In genomic region chr11:83156996-83157754, GRCh38 we compare ENCODE assay signal across 8 cellular contexts. TPM values are rescaled to one million over a fixed set of nuclear protein-coding genes. Genes with fewer than 3 reads are reported as not detected.
DNase-seq lines count a peak whose midpoint lies in the region; FAIRE-seq and TF ChIP-seq lines count a peak whose summit lies in the region.

Gene PCF11 (plus strand): TSS chr11:83157131. CDS start chr11:83157440, 309 bp downstream.

- H3K27me3 ChIP-seq in Peyer's patch (no peaks in the 10 kb centered on the region), mesendoderm (ENCODE audit: insufficient read depth, low read length, poor library complexity) (no peaks in the 10 kb centered on the region)

- H3K27ac ChIP-seq in Peyer's patch (peak within 1 kb of the TSS; percentile 98 to 100 (median 98)), mesendoderm (ENCODE audit: low read depth, low read length) (peak within 1 kb of the TSS; percentile 96)

- peak within 1 kb of the TSS; percentile 88 for H3K9ac ChIP-seq in mesendoderm (ENCODE audit: low read length)

- peak within 1 kb of the TSS; percentile 64 for H2BK5ac ChIP-seq in mesendoderm (ENCODE audit: low read length)

- no peak within 1 kb of the TSS for H2AK5ac ChIP-seq in mesendoderm (ENCODE audit: low read length)

- no peaks in the 10 kb centered on the region for H3K79me1 ChIP-seq in mesendoderm (ENCODE audit: low read length)

- no peaks in the 10 kb centered on the region for H3K9me3 Mint-ChIP-seq in HFFc6
- H3K9me3 Mint-ChIP-seq in type B pancreatic cell: no peaks in the 10 kb centered on the region

- H3K4me2 ChIP-seq in mesendoderm (ENCODE audit: low read length): peak within 1 kb of the TSS; percentile 96

- DNase-seq in GM12891 (ENCODE audit: insufficient read length, low spot score) (no peak), HFFc6 (no peak), Peyer's patch (peak in 1 of 3 donors; percentile 99), dermis blood vessel endothelial cell (no peak), mesendoderm (no peak), type B pancreatic cell (ENCODE audit: extremely low spot score, unreplicated experiment) (no peak), HPDE6-E6E7 (ENCODE audit: extremely low spot score) (no peak), DMS53 treated with DMSO at 0.1 percent for 48 hours (lab: John Stamatoyannopoulos, UW; ENCODE audit: unreplicated experiment) (no peak)

- H3K56ac ChIP-seq in mesendoderm (ENCODE audit: low read length): peak within 1 kb of the TSS; percentile 98

- peak within 1 kb of the TSS; percentile 90 for H3K4ac ChIP-seq in mesendoderm (ENCODE audit: low read depth, low read length)

- H3K4me1 Mint-ChIP-seq in HFFc6 (ENCODE audit: low read depth): peaks cover 35% of the 10 kb centered on the region
- H3K4me1 Mint-ChIP-seq in type B pancreatic cell (ENCODE audit: unreplicated experiment): peaks cover 25% of the 10 kb centered on the region

- TF ChIP-seq POLR2A in GM12891 (IDR thresholded peaks at IDR 0.05; ENCODE audit: low read depth, low read length) (peak; percentile 95), Peyer's patch (IDR thresholded peaks at IDR 0.05) (peak; percentile 99 to 100)

- TF ChIP-seq CTCF in HFFc6 (IDR thresholded peaks at IDR 0.05): no peak
- no peak for TF ChIP-seq CTCF in Peyer's patch (IDR thresholded peaks at IDR 0.05)
- no peak for TF ChIP-seq CTCF in type B pancreatic cell (conservative IDR thresholded peaks at IDR 0.05)

- no peak within 1 kb of the TSS for H2BK15ac ChIP-seq in mesendoderm (replicated peaks; ENCODE audit: low read depth)

- peak; percentile 45 for FAIRE-seq in GM12891 (lab: Jason Lieb, UNC)

- H3K4me3 Mint-ChIP-seq in HFFc6 (peak within 1 kb of the TSS; percentile 100), type B pancreatic cell (peak within 1 kb of the TSS; percentile 100)

- peak within 1 kb of the TSS; percentile 77 to 96 (median 90) for H3K4me3 ChIP-seq in Peyer's patch
- peak within 1 kb of the TSS; percentile 82 for H3K4me3 ChIP-seq in mesendoderm (ENCODE audit: low read length)

- H3K27ac Mint-ChIP-seq in HFFc6 (peak within 1 kb of the TSS; percentile 100), type B pancreatic cell (peak within 1 kb of the TSS; percentile 100)

- H3K36me3 Mint-ChIP-seq in HFFc6 (ENCODE audit: low read depth): peaks cover 53% of the 10 kb centered on the region
- peaks cover 26% of the 10 kb centered on the region for H3K36me3 Mint-ChIP-seq in type B pancreatic cell

- peaks cover 45% of the 10 kb centered on the region for H3K79me2 ChIP-seq in mesendoderm (ENCODE audit: control insufficient read depth, insufficient read depth, low read length)

- H3K36me3 ChIP-seq in Peyer's patch (no peaks in the 10 kb centered on the region), mesendoderm (ENCODE audit: control insufficient read depth, insufficient read depth, low read length) (no peaks in the 10 kb centered on the region)

- H3K23ac ChIP-seq in mesendoderm (ENCODE audit: low read length): peak within 1 kb of the TSS; percentile 29

- H4K8ac ChIP-seq in mesendoderm (ENCODE audit: low read depth, low read length): peak within 1 kb of the TSS; percentile 82

- H3K18ac ChIP-seq in mesendoderm (ENCODE audit: low read length): peak within 1 kb of the TSS; percentile 88

- no peaks in the 10 kb centered on the region for H3K9me3 ChIP-seq in Peyer's patch

- no peak within 1 kb of the TSS for H2BK120ac ChIP-seq in mesendoderm (ENCODE audit: low read depth, low read length)

- peak within 1 kb of the TSS; percentile 82 for H4K5ac ChIP-seq in mesendoderm (ENCODE audit: low read length)

- WGBS in mesendoderm (ENCODE audit: extremely low coverage, insufficient coverage, low lambda C conversion rate): no CpG with 5 or more reads among the region's 60 CpGs

- peaks cover 14% of the 10 kb centered on the region for H3K27me3 Mint-ChIP-seq in HFFc6 (ENCODE audit: insufficient read depth)
- no peaks in the 10 kb centered on the region for H3K27me3 Mint-ChIP-seq in type B pancreatic cell

- H3K4me1 ChIP-seq in Peyer's patch: peaks cover 0 to 20% (median 3%) of the 10 kb centered on the region in 4 donors
- H3K4me1 ChIP-seq in mesendoderm (ENCODE audit: control insufficient read depth, low read depth, low read length): peaks cover 6% of the 10 kb centered on the region

TF ChIP-seq in GM12891, 5 proteins besides CTCF, POLR2A, EP300 and RAD21:
- TF ChIP-seq SPI1 (IDR thresholded peaks at IDR 0.05; ENCODE audit: low read depth, low read length): no peak
- peak; percentile 77 for TF ChIP-seq POU2F2 (IDR thresholded peaks at IDR 0.05; ENCODE audit: low read depth, low read length)
- TF ChIP-seq PAX5 (IDR thresholded peaks at IDR 0.05; ENCODE audit: insufficient read depth, low read length, severe bottlenecking): no peak
- TF ChIP-seq TAF1 (IDR thresholded peaks at IDR 0.05; ENCODE audit: low read depth, low read length): peak; percentile 95
- peak; percentile 97 for TF ChIP-seq POLR2AphosphoS5 (IDR thresholded peaks at IDR 0.05; ENCODE audit: low read depth, low read length)

RNA-seq across cellular contexts. Expression of gene PCF11, which starts in this region (rescaled TPM):
- 43.3 TPM for polyA plus RNA-seq in GM12891 (2012; ENCODE audit: low read depth, missing spikeins)
- 10 to 100 TPM; 22.4 to 26.6 (median 24.7) TPM for total RNA-seq in HFFc6 (2021; fragmentation: NEBNext Ultra II Directional; extraction: Animal tissue kit (Norgen Biotek cat#: 25700))
- total RNA-seq in Peyer's patch (100 to 1,000 TPM in 1 of 4 donors, 10 to 100 TPM in 3; 53.1 to 153 (median 75.3) TPM), dermis blood vessel endothelial cell (43.7 and 44.4 TPM in 2 replicates), type B pancreatic cell (ENCODE audit: low replicate concordance) (62.1 and 65.1 TPM in 2 replicates)
- 32.5 TPM for polyA plus RNA-seq in mesendoderm (2013, experiment 1 of 2)
- polyA plus RNA-seq in mesendoderm (2013, experiment 2 of 2): 32.6 TPM
